ENCODE assay signal across 24 cellular contexts in genomic region chr19:30180691-30181090, GRCh38.
"Had no signal": no experiment of that assay in that cellular context is flagged by ENCODE, and none has a peak within 500 bp of the region (broad histone marks: within the 10 kb centered on the region; RNA-seq: fewer than 3 reads in every experiment).

No MANE protein-coding gene starts in this region.

- DNase-seq: stimulated activated CD4-positive, alpha-beta T cell treated with anti-CD3 and anti-CD28 coated beads, Interleukin-2, amount 100 ng/mL, for 48 hours; stimulated activated CD4-positive, alpha-beta T cell treated with anti-CD3 and anti-CD28 coated beads, Interleukin-4, amount 100 ng/mL, for 1 hour; stimulated activated CD4-positive, alpha-beta T cell treated with anti-CD3 and anti-CD28 coated beads, Interleukin-4, amount 100 ng/mL, for 24 hours; stimulated activated CD4-positive, alpha-beta T cell treated with anti-CD3 and anti-CD28 coated beads, Interleukin-4, amount 100 ng/mL, for 4 hours; stimulated activated CD8-positive, alpha-beta memory T cell treated with anti-CD3 and anti-CD28 coated beads, Interleukin-4, amount 100 ng/mL, for 48 hours; stimulated activated naive B cell treated with anti-CD40 and anti-IgM and Interleukin-4, amounts not matched to agents 10 μg/mL and 1 μg/mL and 100 μg/mL, for 72 hours; stimulated activated naive CD4-positive, alpha-beta T cell; stimulated activated naive CD4-positive, alpha-beta T cell treated with Interleukin-2 at 50 U/mL for 16 hours; stimulated activated naive CD8-positive, alpha-beta T cell treated with anti-CD3 and anti-CD28 coated beads, Interleukin-15, amount 100 ng/mL, for 72 hours; stimulated activated naive CD8-positive, alpha-beta T cell treated with anti-CD3 and anti-CD28 coated beads, Interleukin-15, Interleukin-2, amounts not matched to agents 100 U/mL and 50 U/mL, for 24 hours; stomach; substantia nigra; testis; thyroid gland; tibial artery; transverse colon; trophoblast cell; upper lobe of left lung; upper lobe of right lung; uterus had no signal

- H3K4me3 ChIP-seq: stomach, suprapubic skin, testis, thoracic aorta, thyroid gland, tibial artery, tibial nerve, transverse colon, upper lobe of left lung, upper lobe of right lung, uterus, vagina had no signal

- H3K4me1 ChIP-seq: stomach, suprapubic skin, testis, thyroid gland, tibial artery, tibial nerve, transverse colon, upper lobe of left lung, upper lobe of right lung, uterus, vagina had no signal

- H3K27me3 ChIP-seq: testis, thyroid gland, tibial artery, tibial nerve, transverse colon, upper lobe of left lung, upper lobe of right lung, uterus, vagina had no signal

- H3K27ac ChIP-seq: stomach, suprapubic skin, testis, thoracic aorta, thyroid gland, tibial artery, tibial nerve, transverse colon, upper lobe of left lung, upper lobe of right lung, uterus, vagina had no signal

- H3K9me3 ChIP-seq: testis, thyroid gland had no signal

- H3K36me3 ChIP-seq: stomach, suprapubic skin, thoracic aorta, thyroid gland, tibial artery, tibial nerve, transverse colon, upper lobe of left lung, upper lobe of right lung, uterus, vagina had no signal
